ENCODE assay signal across 36 cellular contexts in genomic region chrX:43446752-43447151, GRCh38.
"Had no signal": no experiment of that assay in that cellular context is flagged by ENCODE, and none has a peak within 500 bp of the region (broad histone marks: within the 10 kb centered on the region; RNA-seq: fewer than 3 reads in every experiment).

No MANE protein-coding gene starts in this region.

- H3K27me3 Mint-ChIP-seq: activated B cell treated with CpG ODN at 0.5 μM for 24 hours; activated CD4-positive, alpha-beta memory T cell treated with anti-CD3 and anti-CD28 coated beads, Interleukin-2, amount 10 ng/mL, durations not matched to agents 7 days and 5 days; activated CD4-positive, alpha-beta T cell treated with anti-CD3 and anti-CD28 coated beads, Interleukin-2, amount 10 ng/mL, durations not matched to agents 7 days and 5 days; activated naive CD8-positive, alpha-beta T cell treated with anti-CD3 and anti-CD28 coated beads, Interleukin-2, amount 50 U/mL, for 24 hours had no signal

- H3K9me3 ChIP-seq: colonic mucosa had no signal

- H3K4me1 ChIP-seq: adrenal gland, breast epithelium, colonic mucosa, esophagus squamous epithelium, gastroesophageal sphincter, heart right ventricle had no signal

- H3K36me3 ChIP-seq: adrenal gland, breast epithelium, cardiac muscle cell, colonic mucosa, esophagus squamous epithelium, gastroesophageal sphincter, heart right ventricle, WERI-Rb-1 had no signal

- H3K4me3 ChIP-seq: adrenal gland, breast epithelium, cardiac muscle cell, colonic mucosa, esophagus squamous epithelium, gastroesophageal sphincter, heart right ventricle had no signal

- H3K27ac ChIP-seq: adrenal gland, breast epithelium, cardiac muscle cell, colonic mucosa, epithelial cell of prostate, esophagus squamous epithelium, gastroesophageal sphincter, heart right ventricle, WERI-Rb-1 had no signal

- H3K4me3 Mint-ChIP-seq: activated B cell treated with CpG ODN at 0.5 μM for 24 hours; activated CD4-positive, alpha-beta memory T cell treated with anti-CD3 and anti-CD28 coated beads, Interleukin-2, amount 10 ng/mL, durations not matched to agents 7 days and 5 days; activated CD4-positive, alpha-beta T cell treated with anti-CD3 and anti-CD28 coated beads, Interleukin-2, amount 10 ng/mL, durations not matched to agents 7 days and 5 days; activated naive CD4-positive, alpha-beta T cell treated with anti-CD3 and anti-CD28 coated beads for 36 hours; activated naive CD4-positive, alpha-beta T cell treated with anti-CD3 and anti-CD28 coated beads, Interleukin-2, amount 50 U/mL, for 24 hours; activated naive CD8-positive, alpha-beta T cell treated with anti-CD3 and anti-CD28 coated beads for 36 hours; activated naive CD8-positive, alpha-beta T cell treated with anti-CD3 and anti-CD28 coated beads, Interleukin-2, amount 50 U/mL, for 24 hours; activated T-cell treated with anti-CD3 and anti-CD28 coated beads, Interleukin-2, amount 50 U/mL, for 4 hours; activated T-helper 1 cell treated with anti-CD3 and anti-CD28 coated beads, Interleukin-12 subunit alpha, Interleukin-12 subunit beta, Interleukin-2, Interleukin-4 antibody, amounts not matched to agents 30 ng/mL and 10 ng/mL and 1 ng/mL, durations not matched to agents 14 hours and 24 hours and 36 hours; brain; T-helper 17 cell; T-helper 2 cell treated with Interferon-gamma antibody and Interleukin-4, amounts not matched to agents 5 μg/mL and 100 μg/mL, for 36 hours had no signal

- H3K4me1 Mint-ChIP-seq: activated B cell treated with CpG ODN at 0.5 μM for 24 hours; activated CD4-positive, alpha-beta memory T cell treated with anti-CD3 and anti-CD28 coated beads, Interleukin-2, amount 10 ng/mL, durations not matched to agents 7 days and 5 days; activated CD4-positive, alpha-beta T cell treated with anti-CD3 and anti-CD28 coated beads, Interleukin-2, amount 10 ng/mL, durations not matched to agents 7 days and 5 days; activated naive CD4-positive, alpha-beta T cell treated with anti-CD3 and anti-CD28 coated beads, Interleukin-2, amount 50 U/mL, for 24 hours; activated naive CD8-positive, alpha-beta T cell treated with anti-CD3 and anti-CD28 coated beads for 36 hours; activated naive CD8-positive, alpha-beta T cell treated with anti-CD3 and anti-CD28 coated beads, Interleukin-2, amount 50 U/mL, for 24 hours; brain; T-helper 17 cell had no signal

- H3K27me3 ChIP-seq: cardiac muscle cell, colonic mucosa, esophagus squamous epithelium, gastroesophageal sphincter had no signal

- H3K27ac Mint-ChIP-seq: activated B cell treated with CpG ODN at 0.5 μM for 24 hours; activated CD4-positive, alpha-beta memory T cell treated with anti-CD3 and anti-CD28 coated beads, Interleukin-2, amount 10 ng/mL, durations not matched to agents 7 days and 5 days; activated CD4-positive, alpha-beta T cell treated with anti-CD3 and anti-CD28 coated beads, Interleukin-2, amount 10 ng/mL, durations not matched to agents 7 days and 5 days; activated naive CD4-positive, alpha-beta T cell treated with anti-CD3 and anti-CD28 coated beads for 36 hours; activated naive CD4-positive, alpha-beta T cell treated with anti-CD3 and anti-CD28 coated beads, Interleukin-2, amount 50 U/mL, for 24 hours; activated naive CD8-positive, alpha-beta T cell treated with anti-CD3 and anti-CD28 coated beads for 36 hours; activated naive CD8-positive, alpha-beta T cell treated with anti-CD3 and anti-CD28 coated beads, Interleukin-2, amount 50 U/mL, for 24 hours; activated T-helper 1 cell treated with anti-CD3 and anti-CD28 coated beads, Interleukin-12 subunit alpha, Interleukin-12 subunit beta, Interleukin-2, Interleukin-4 antibody, amounts not matched to agents 30 ng/mL and 10 ng/mL and 1 ng/mL, durations not matched to agents 14 hours and 24 hours and 36 hours; activated T-helper 2 cell treated with anti-CD3 and anti-CD28 coated beads, Interferon-gamma antibody, Interleukin-2, Interleukin-4, amounts not matched to agents 10 μg/mL and 5 μg/mL and 100 μg/mL, durations not matched to agents 14 hours and 24 hours and 36 hours; brain; T-helper 17 cell; T-helper 2 cell treated with Interferon-gamma antibody and Interleukin-4, amounts not matched to agents 5 μg/mL and 100 μg/mL, for 36 hours had no signal

- DNase-seq: activated B cell treated with CpG ODN at 0.5 μM for 24 hours; activated CD4-positive, alpha-beta memory T cell treated with anti-CD3 and anti-CD28 coated beads, Interleukin-2, amount 10 ng/mL, durations not matched to agents 7 days and 5 days; activated CD4-positive, alpha-beta T cell treated with anti-CD3 and anti-CD28 coated beads for 1 hour; activated CD4-positive, alpha-beta T cell treated with anti-CD3 and anti-CD28 coated beads for 4 hours; activated CD4-positive, alpha-beta T cell treated with anti-CD3 and anti-CD28 coated beads, Interleukin-2, amount 10 ng/mL, durations not matched to agents 7 days and 5 days; activated CD4-positive, alpha-beta T cell treated with anti-CD3 and anti-CD28 coated beads, Interleukin-2, amount 50 U/mL, for 4 hours; activated CD8-positive, alpha-beta memory T cell treated with anti-CD3 and anti-CD28 coated beads, Interleukin-2, amount 50 U/mL, for 48 hours; activated effector memory CD4-positive, alpha-beta T cell treated with anti-CD3 and anti-CD28 coated beads, Interleukin-2, amount 50 U/mL, for 16 hours; activated naive CD4-positive, alpha-beta T cell treated with anti-CD3 and anti-CD28 coated beads for 36 hours; activated naive CD8-positive, alpha-beta T cell treated with anti-CD3 and anti-CD28 coated beads for 36 hours; activated naive CD8-positive, alpha-beta T cell treated with anti-CD3 and anti-CD28 coated beads, Interleukin-2, amount 50 U/mL, for 24 hours; activated T-cell treated with anti-CD3 and anti-CD28 coated beads for 4 hours; activated T-cell treated with anti-CD3 and anti-CD28 coated beads, Interleukin-2, amount 50 U/mL, for 4 hours; adrenal gland; amygdala; aorta; central memory CD4-positive, alpha-beta T cell; cerebellar nuclear complex; colonic mucosa; effector CD8-positive, alpha-beta T cell; esophagus squamous epithelium; foreskin melanocyte; heart right ventricle; T-helper 1 cell; T-helper 17 cell; T1000; WERI-Rb-1 had no signal

- ATAC-seq: activated naive CD8-positive, alpha-beta T cell treated with anti-CD3 and anti-CD28 coated beads, Interleukin-2, amount 50 U/mL, for 24 hours; activated T-cell treated with anti-CD3 and anti-CD28 coated beads, Interleukin-2, amount 50 U/mL, for 4 hours; gastroesophageal sphincter; heart right ventricle; T-helper 17 cell had no signal

- H3K36me3 Mint-ChIP-seq: brain had no signal
